In the genomic region with DNA sequence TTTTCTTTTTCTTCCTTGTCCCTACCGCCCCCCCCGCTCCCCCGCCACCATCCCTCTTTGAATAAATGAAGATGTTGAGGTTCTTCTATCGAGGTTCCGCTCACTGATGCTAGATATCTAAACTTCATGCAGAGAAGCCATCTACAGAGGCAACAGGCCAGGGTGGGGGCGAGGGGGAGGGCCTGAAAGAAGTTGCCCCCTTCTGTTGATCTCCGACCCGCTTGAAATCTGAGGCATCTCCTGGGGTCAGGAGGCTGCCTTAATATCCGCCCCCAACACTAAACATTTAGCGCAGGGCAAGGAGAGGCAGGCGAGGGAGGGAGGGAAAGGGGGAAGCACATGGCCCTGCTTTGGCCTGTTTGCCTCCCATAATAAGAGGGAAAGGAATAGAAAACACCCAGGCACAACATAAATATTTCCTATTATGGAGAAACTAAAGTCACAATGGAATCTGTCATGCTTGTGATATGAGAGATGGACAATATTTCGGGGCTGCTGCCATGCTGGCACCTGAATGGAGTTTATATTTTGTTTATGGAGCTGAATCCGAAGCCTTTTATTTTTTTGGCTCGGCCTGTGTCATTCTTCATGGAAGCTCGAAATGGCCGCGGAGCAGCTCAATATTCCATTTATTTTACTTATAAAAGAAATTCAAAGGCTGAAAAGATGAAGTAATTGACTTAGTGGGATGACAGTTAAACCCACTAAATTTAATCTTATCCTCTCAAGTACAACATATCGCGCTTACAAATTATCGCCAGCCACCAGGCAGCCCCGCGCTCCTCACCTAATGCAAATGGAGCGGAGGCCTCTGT, we compare ENCODE assay signal across 9 cellular contexts.
A peak's percentile ranks its signal among the peaks of the same experiment; 100 is the strongest.
DNase-seq lines count a peak whose midpoint lies in the region; ATAC-seq, FAIRE-seq and TF ChIP-seq lines count a peak whose summit lies in the region.
"Had no signal": no experiment of that assay in that cellular context is flagged by ENCODE, and none has a peak within 500 bp of the region (broad histone marks: within the 10 kb centered on the region; RNA-seq: fewer than 3 reads in every experiment).

No MANE protein-coding gene starts in this region.

- no peaks in the 10 kb centered on the region for H3K36me3 Mint-ChIP-seq in chondrocyte (ENCODE audit: low read depth)

- H3K4me3 Mint-ChIP-seq in chondrocyte (ENCODE audit: unreplicated experiment) = peak overlapping the region; percentile 74

- H3K36me3 ChIP-seq in heart right ventricle = no peaks in the 10 kb centered on the region
- no peaks in the 10 kb centered on the region for H3K36me3 ChIP-seq in muscle layer of colon (ENCODE audit: insufficient read depth, low read length)
- H3K36me3 ChIP-seq in vagina = no peaks in the 10 kb centered on the region
- H3K36me3 ChIP-seq: neutrophil had no signal

- H3K27me3 ChIP-seq in heart right ventricle = peaks cover 0 to 66% (median 59%) of the 10 kb centered on the region in 7 donors
- H3K27me3 ChIP-seq in muscle layer of colon (ENCODE audit: control insufficient read depth in 1 of 2, insufficient read depth in 2 of 2, low read length in 2 of 2) = peaks cover 0 to 6% of the 10 kb centered on the region in 2 donors
- no peaks in the 10 kb centered on the region for H3K27me3 ChIP-seq in vagina

- H3K27me3 Mint-ChIP-seq in chondrocyte (ENCODE audit: low read depth) = peaks cover 26% of the 10 kb centered on the region

- H3K4me3 ChIP-seq in heart right ventricle (peak overlapping the region; percentile 2 to 61 (median 52)), muscle layer of colon (ENCODE audit: low read depth in 1 of 2, low read length in 2 of 2) (peak overlapping the region; percentile 50 to 59), vagina (peak overlapping the region; percentile 49 to 59)

- peaks cover under 1% of the 10 kb centered on the region for H3K9me3 Mint-ChIP-seq in chondrocyte (ENCODE audit: low read depth)

- H3K9ac ChIP-seq in muscle layer of colon (ENCODE audit: low read length) = no peak overlapping the region

- FAIRE-seq in GM12892 (lab: Jason Lieb, UNC) = no peak

- TF ChIP-seq POLR2A in vagina (IDR thresholded peaks at IDR 0.05) (no peak), GM12892 (IDR thresholded peaks at IDR 0.05; ENCODE audit: low read depth, low read length) (no peak)

- peak overlapping the region in 2 of 10 donors; percentile 17 to 79 for H3K27ac ChIP-seq in heart right ventricle
- peak overlapping the region; percentile 50 for H3K27ac ChIP-seq in muscle layer of colon (ENCODE audit: low read depth, low read length)
- peak overlapping the region; percentile 56 for H3K27ac ChIP-seq in vagina
- H3K27ac ChIP-seq: neutrophil had no signal

- intact Hi-C loops in heart right ventricle (cut with DNase I) = no loop called here
- intact Hi-C loops in Right ventricle myocardium inferior (cut with DNase I) = no loop called here
- intact Hi-C loops in vagina (cut with DNase I) = no loop called here

- H3K4me1 Mint-ChIP-seq in chondrocyte (ENCODE audit: low read depth) = peaks cover 2% of the 10 kb centered on the region

- ATAC-seq in heart right ventricle (no peak), Right ventricle myocardium inferior (no peak)

- H3K4me1 ChIP-seq in heart right ventricle (peaks cover 0 to 7% (median 0%) of the 10 kb centered on the region in 9 donors), muscle layer of colon (ENCODE audit: insufficient read depth, low read length) (no peaks in the 10 kb centered on the region), vagina (no peaks in the 10 kb centered on the region)

- DNase-seq in heart right ventricle = no peak
- no peak for DNase-seq in Right ventricle myocardium inferior (ENCODE audit: missing footprints)
- DNase-seq in chondrocyte (ENCODE audit: low spot score) = no peak
- no peak for DNase-seq in vagina (ENCODE audit: extremely low spot score in 2 of 2)
- DNase-seq in GM12892 (ENCODE audit: insufficient read length) = no peak
- no peak for DNase-seq in stimulated activated CD4-positive, alpha-beta T cell treated with anti-CD3 and anti-CD28 coated beads, Interleukin-1b, Interleukin-23, amount 100 ng/mL, for 48 hours
- no peak for DNase-seq in NCI-H1105 treated with DMSO at 0.1 percent for 48 hours (lab: John Stamatoyannopoulos, UW)

- peak overlapping the region; percentile 77 for H3K27ac Mint-ChIP-seq in chondrocyte (ENCODE audit: unreplicated experiment)

- 49 to 52% methylated on average over 23 of the region's 23 CpGs for WGBS in heart right ventricle, 2 donors

- peaks cover 0 to 8% (median 0%) of the 10 kb centered on the region in 11 donors for H3K9me3 ChIP-seq in heart right ventricle
- H3K9me3 ChIP-seq in muscle layer of colon (ENCODE audit: low read length) = no peaks in the 10 kb centered on the region
- H3K9me3 ChIP-seq in vagina = no peaks in the 10 kb centered on the region
- H3K9me3 ChIP-seq: neutrophil had no signal

- no peak for TF ChIP-seq CTCF in heart right ventricle (IDR thresholded peaks at IDR 0.05)
- TF ChIP-seq CTCF in chondrocyte (IDR thresholded peaks at IDR 0.05) = no peak
- TF ChIP-seq CTCF in vagina (IDR thresholded peaks at IDR 0.05) = no peak
